ENCODE assay signal across 22 cellular contexts in genomic region chr10:114962441-114962840, GRCh38.
"Had no signal": no experiment of that assay in that cellular context is flagged by ENCODE, and none has a peak within 500 bp of the region (broad histone marks: within the 10 kb centered on the region; RNA-seq: fewer than 3 reads in every experiment).

No MANE protein-coding gene starts in this region.

- H3K9me3 ChIP-seq: body of pancreas, esophagus muscularis mucosa, suprapubic skin had no signal

- H3K27me3 ChIP-seq: body of pancreas, esophagus muscularis mucosa, suprapubic skin had no signal

- ATAC-seq: activated CD8-positive, alpha-beta T cell treated with anti-CD3 and anti-CD28 coated beads, Interleukin-2, amount 10 ng/mL, durations not matched to agents 7 days and 5 days; body of pancreas had no signal

- H3K27me3 Mint-ChIP-seq: activated CD4-positive, alpha-beta T cell treated with anti-CD3 and anti-CD28 coated beads, Interleukin-2, amount 10 ng/mL, durations not matched to agents 24 days and 14 days; activated T-cell treated with anti-CD3 and anti-CD28 coated beads, Interleukin-2, amount 50 U/mL, for 24 hours; central memory CD8-positive, alpha-beta T cell; stimulated activated naive CD8-positive, alpha-beta T cell treated with anti-CD3 and anti-CD28 coated beads, Interleukin-15, Interleukin-2, amounts not matched to agents 100 ng/mL and 50 ng/mL, for 24 hours had no signal

- DNase-seq: activated CD4-positive, alpha-beta T cell treated with anti-CD3 and anti-CD28 coated beads, Interleukin-2, amount 10 ng/mL, durations not matched to agents 24 days and 14 days; activated CD8-positive, alpha-beta T cell treated with anti-CD3 and anti-CD28 coated beads, Interleukin-2, amount 10 ng/mL, durations not matched to agents 7 days and 5 days; activated naive CD4-positive, alpha-beta T cell treated with Interleukin-2 at 50 U/mL for 16 hours; activated T-cell treated with anti-CD3 and anti-CD28 coated beads, Interleukin-2, amount 50 U/mL, for 24 hours; body of pancreas; hippocampal formation; left cardiac atrium; occipital lobe; posterior cingulate gyrus; stimulated activated CD4-positive, alpha-beta T cell treated with anti-CD3 and anti-CD28 coated beads, Interleukin-15, amount 100 ng/mL, for 24 hours; stimulated activated CD4-positive, alpha-beta T cell treated with anti-CD3 and anti-CD28 coated beads, Interleukin-2, amount 100 ng/mL, for 48 hours; trophoblast cell had no signal

- H3K4me1 ChIP-seq: body of pancreas, suprapubic skin had no signal

- H3K4me3 Mint-ChIP-seq: activated CD4-positive, alpha-beta T cell treated with anti-CD3 and anti-CD28 coated beads, Interleukin-2, amount 10 ng/mL, durations not matched to agents 24 days and 14 days; activated CD8-positive, alpha-beta T cell treated with anti-CD3 and anti-CD28 coated beads, Interleukin-2, amount 10 ng/mL, durations not matched to agents 7 days and 5 days; activated T-cell treated with anti-CD3 and anti-CD28 coated beads, Interleukin-2, amount 50 U/mL, for 24 hours; central memory CD8-positive, alpha-beta T cell; mesothelial cell of epicardium; stimulated activated naive CD8-positive, alpha-beta T cell treated with anti-CD3 and anti-CD28 coated beads, Interleukin-15, Interleukin-2, amounts not matched to agents 100 ng/mL and 50 ng/mL, for 24 hours; T-helper 1 cell treated with Interleukin-12 subunit alpha and Interleukin-12 subunit beta and Interleukin-4 antibody, amounts not matched to agents 30 μg/mL and 1 μg/mL, for 36 hours had no signal

- H3K27ac Mint-ChIP-seq: activated CD4-positive, alpha-beta T cell treated with anti-CD3 and anti-CD28 coated beads, Interleukin-2, amount 10 ng/mL, durations not matched to agents 24 days and 14 days; activated CD8-positive, alpha-beta T cell treated with anti-CD3 and anti-CD28 coated beads, Interleukin-2, amount 10 ng/mL, durations not matched to agents 7 days and 5 days; activated T-cell treated with anti-CD3 and anti-CD28 coated beads, Interleukin-2, amount 50 U/mL, for 24 hours; activated T-helper 2 cell treated with anti-CD3 and anti-CD28 coated beads, Interferon-gamma antibody, Interleukin-2, Interleukin-4, amounts not matched to agents 10 μg/mL and 5 μg/mL and 100 μg/mL, durations not matched to agents 14 hours and 24 hours and 36 hours; mesothelial cell of epicardium; stimulated activated naive CD8-positive, alpha-beta T cell treated with anti-CD3 and anti-CD28 coated beads, Interleukin-15, Interleukin-2, amounts not matched to agents 100 ng/mL and 50 ng/mL, for 24 hours; T-helper 1 cell treated with Interleukin-12 subunit alpha and Interleukin-12 subunit beta and Interleukin-4 antibody, amounts not matched to agents 30 μg/mL and 1 μg/mL, for 36 hours had no signal

- H3K27ac ChIP-seq: body of pancreas, coronary artery, esophagus muscularis mucosa, skin epidermis, suprapubic skin had no signal

- H3K9me3 Mint-ChIP-seq: activated CD4-positive, alpha-beta T cell treated with anti-CD3 and anti-CD28 coated beads, Interleukin-2, amount 10 ng/mL, durations not matched to agents 24 days and 14 days; activated T-helper 2 cell treated with anti-CD3 and anti-CD28 coated beads, Interferon-gamma antibody, Interleukin-2, Interleukin-4, amounts not matched to agents 10 μg/mL and 5 μg/mL and 100 μg/mL, durations not matched to agents 14 hours and 24 hours and 36 hours; central memory CD8-positive, alpha-beta T cell; T-helper 1 cell treated with Interleukin-12 subunit alpha and Interleukin-12 subunit beta and Interleukin-4 antibody, amounts not matched to agents 30 μg/mL and 1 μg/mL, for 36 hours had no signal

- H3K4me3 ChIP-seq: body of pancreas, coronary artery, esophagus muscularis mucosa, lung, skin epidermis, suprapubic skin had no signal
